18 cellular contexts compared by ENCODE assay signal in the genomic region with DNA sequence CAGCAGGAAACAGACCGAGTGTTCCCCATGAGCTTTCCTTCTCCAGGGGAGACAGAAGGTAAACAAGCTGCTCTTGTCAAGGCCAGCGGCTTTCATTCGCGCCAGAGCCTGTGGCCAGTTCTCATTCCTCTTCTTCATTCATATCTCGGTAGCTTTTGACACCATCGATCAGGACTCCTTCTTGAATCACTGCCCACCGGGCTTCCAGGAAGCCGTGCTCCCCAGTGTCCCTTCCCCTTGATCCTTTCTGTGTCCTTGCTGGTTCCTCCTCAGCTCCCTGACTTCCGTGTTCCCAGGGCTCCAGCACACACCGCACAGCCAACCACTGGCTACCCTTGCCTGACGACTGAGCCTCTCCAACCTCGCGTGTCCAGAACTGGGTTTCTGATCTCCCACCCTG. TPM values are rescaled to one million over a fixed set of nuclear protein-coding genes. Genes with fewer than 3 reads are reported as not detected.
DNase-seq lines count a peak whose midpoint lies in the region; ATAC-seq and TF ChIP-seq lines count a peak whose summit lies in the region.
"Had no signal": no experiment of that assay in that cellular context is flagged by ENCODE, and none has a peak within 500 bp of the region (broad histone marks: within the 10 kb centered on the region; RNA-seq: fewer than 3 reads in every experiment).

No MANE protein-coding gene starts in this region.

- ATAC-seq in left lung (peak; percentile 57), psoas muscle (peak; percentile 27 to 42 (median 32)), GM19324 (IDR thresholded peaks at IDR 0.05; ENCODE audit: low FRiP score, unreplicated experiment) (no peak), GM19455 (IDR thresholded peaks at IDR 0.05; ENCODE audit: unreplicated experiment) (no peak), GM18909 (IDR thresholded peaks at IDR 0.05; ENCODE audit: poor library complexity, unreplicated experiment) (no peak)
- ATAC-seq: activated naive CD8-positive, alpha-beta T cell treated with anti-CD3 and anti-CD28 coated beads, Interleukin-2, amount 50 U/mL, for 24 hours; stimulated activated naive CD8-positive, alpha-beta T cell treated with anti-CD3 and anti-CD28 coated beads, Interleukin-15, amount 100 ng/mL, for 72 hours had no signal

- no peaks in the 10 kb centered on the region for H3K9me3 Mint-ChIP-seq in HFFc6
- H3K9me3 Mint-ChIP-seq: activated naive CD8-positive, alpha-beta T cell treated with anti-CD3 and anti-CD28 coated beads, Interleukin-2, amount 50 U/mL, for 24 hours; stimulated activated naive CD8-positive, alpha-beta T cell treated with anti-CD3 and anti-CD28 coated beads, Interleukin-15, amount 100 ng/mL, for 72 hours had no signal

- peaks cover 13% of the 10 kb centered on the region for H3K4me1 Mint-ChIP-seq in HFFc6 (ENCODE audit: low read depth)
- H3K4me1 Mint-ChIP-seq: activated naive CD8-positive, alpha-beta T cell treated with anti-CD3 and anti-CD28 coated beads, Interleukin-2, amount 50 U/mL, for 24 hours; stimulated activated naive CD8-positive, alpha-beta T cell treated with anti-CD3 and anti-CD28 coated beads, Interleukin-15, amount 100 ng/mL, for 72 hours had no signal

- DNase-seq in HFFc6: no peak
- DNase-seq in RPMI7951 (ENCODE audit: low read depth): peak; percentile 17
- DNase-seq in left lung: no peak
- DNase-seq in psoas muscle: no peak
- no peak for DNase-seq in NCI-H187 (lab: John Stamatoyannopoulos, UW)
- DNase-seq: activated effector memory CD4-positive, alpha-beta T cell treated with Interleukin-2 at 50 U/mL for 16 hours; activated naive CD8-positive, alpha-beta T cell treated with anti-CD3 and anti-CD28 coated beads, Interleukin-2, amount 50 U/mL, for 24 hours; erythroblast; NCI-H1417 treated with DMSO at 0.1 percent for 48 hours; NCI-H345; nucleus accumbens; stimulated activated CD4-positive, alpha-beta T cell treated with anti-CD3 and anti-CD28 coated beads, Interleukin-2, amount 100 ng/mL, for 24 hours; stimulated activated naive CD8-positive, alpha-beta T cell treated with anti-CD3 and anti-CD28 coated beads, Interleukin-15, amount 100 ng/mL, for 72 hours; SW 1271 had no signal

- no peak overlapping the region for H3K4me3 Mint-ChIP-seq in HFFc6
- H3K4me3 Mint-ChIP-seq: activated naive CD8-positive, alpha-beta T cell treated with anti-CD3 and anti-CD28 coated beads, Interleukin-2, amount 50 U/mL, for 24 hours; stimulated activated naive CD8-positive, alpha-beta T cell treated with anti-CD3 and anti-CD28 coated beads, Interleukin-15, amount 100 ng/mL, for 72 hours had no signal

- H3K4me1 ChIP-seq in left lung (no peaks in the 10 kb centered on the region), psoas muscle (no peaks in the 10 kb centered on the region)

- intact Hi-C loops in left lung (cut with DNase I) (no loop called here), psoas muscle (cut with DNase I) (no loop called here)

- H3K36me3 ChIP-seq in left lung: no peaks in the 10 kb centered on the region
- no peaks in the 10 kb centered on the region for H3K36me3 ChIP-seq in psoas muscle (ENCODE audit: insufficient read depth in 1 of 2, low read depth in 1 of 2)
- H3K36me3 ChIP-seq: cardiac muscle cell had no signal

- no peak overlapping the region for H3K27ac ChIP-seq in left lung
- H3K27ac ChIP-seq in psoas muscle: no peak overlapping the region
- H3K27ac ChIP-seq: cardiac muscle cell had no signal

- TF ChIP-seq CTCF in HFFc6 (IDR thresholded peaks at IDR 0.05) (no peak), left lung (IDR thresholded peaks at IDR 0.05) (no peak), psoas muscle (IDR thresholded peaks at IDR 0.05) (no peak)

- H3K27me3 ChIP-seq in left lung (no peaks in the 10 kb centered on the region), psoas muscle (ENCODE audit: insufficient read depth in 3 of 3, low read length in 2 of 3) (no peaks in the 10 kb centered on the region)
- H3K27me3 ChIP-seq: cardiac muscle cell had no signal

- WGBS in psoas muscle, 3 donors: 72 to 73% (median 72%) methylated on average over 13 of the region's 13 CpGs

- H3K9me3 ChIP-seq in left lung: no peaks in the 10 kb centered on the region
- no peaks in the 10 kb centered on the region for H3K9me3 ChIP-seq in psoas muscle

- H3K27ac Mint-ChIP-seq in HFFc6: peak overlapping the region; percentile 22
- H3K27ac Mint-ChIP-seq: activated naive CD8-positive, alpha-beta T cell treated with anti-CD3 and anti-CD28 coated beads, Interleukin-2, amount 50 U/mL, for 24 hours; stimulated activated naive CD8-positive, alpha-beta T cell treated with anti-CD3 and anti-CD28 coated beads, Interleukin-15, amount 100 ng/mL, for 72 hours had no signal

- peaks cover 5% of the 10 kb centered on the region; the same call in 1 of the 2 replicates for H3K36me3 Mint-ChIP-seq in HFFc6 (ENCODE audit: low read depth)

- H3K4me3 ChIP-seq in left lung (no peak overlapping the region), psoas muscle (no peak overlapping the region)
- H3K4me3 ChIP-seq: cardiac muscle cell had no signal

- H3K27me3 Mint-ChIP-seq in HFFc6 (ENCODE audit: insufficient read depth): peaks cover 12% of the 10 kb centered on the region
- H3K27me3 Mint-ChIP-seq: activated naive CD8-positive, alpha-beta T cell treated with anti-CD3 and anti-CD28 coated beads, Interleukin-2, amount 50 U/mL, for 24 hours; stimulated activated naive CD8-positive, alpha-beta T cell treated with anti-CD3 and anti-CD28 coated beads, Interleukin-15, amount 100 ng/mL, for 72 hours had no signal

RNA-seq across cellular contexts. Expression of gene SLC66A3, which starts 14.1 kb away (rescaled TPM):
- total RNA-seq in HFFc6 (2021; fragmentation: NEBNext Ultra II Directional; extraction: Animal tissue kit (Norgen Biotek cat#: 25700)): 10 to 100 TPM; 11.4 to 17.4 (median 13.0) TPM
- total RNA-seq in RPMI7951 (2014; rRNA removed; shearing (Covaris generic)): 34.5 and 41.3 TPM in 2 replicates
- total RNA-seq in left lung: 10 to 100 TPM; 22.2 to 28.0 TPM
- total RNA-seq in psoas muscle: 1 to 10 TPM; 3.9 to 6.7 (median 4.7) TPM
- polyA plus RNA-seq in psoas muscle: 1 to 10 TPM; 4.3 to 5.2 (median 5.1) TPM

Comparison
In these comparisons a context has a peak if more than half of its experiments do, and no peak if none do; other contexts are left out.
1. ATAC-seq: peak in left lung (single experiment) and psoas muscle (4 of 4); none in GM19324 (single experiment), GM19455 (single experiment) and GM18909 (single experiment).